16 cellular contexts compared by ENCODE assay signal in genomic region chr14:23377201-23377550, GRCh38. TPM values are rescaled to one million over a fixed set of nuclear protein-coding genes. Genes with fewer than 3 reads are reported as not detected.
DNase-seq lines count a peak whose midpoint lies in the region; ATAC-seq and TF ChIP-seq lines count a peak whose summit lies in the region.
"Had no signal": no experiment of that assay in that cellular context is flagged by ENCODE, and none has a peak within 500 bp of the region (broad histone marks: within the 10 kb centered on the region; RNA-seq: fewer than 3 reads in every experiment).

No MANE protein-coding gene starts in this region.

- peak; percentile 37 for DNase-seq in left cardiac atrium
- no peak for DNase-seq in cardiac septum (ENCODE audit: low spot score)
- DNase-seq in esophagus muscularis mucosa (ENCODE audit: extremely low spot score), result no peak
- no peak for DNase-seq in psoas muscle
- no peak for DNase-seq in activated CD8-positive, alpha-beta memory T cell treated with anti-CD3 and anti-CD28 coated beads for 24 hours
- DNase-seq in testis, result no peak
- DNase-seq in DMS53 treated with DMSO at 0.1 percent for 48 hours (lab: John Stamatoyannopoulos, UW; ENCODE audit: unreplicated experiment), result no peak
- DNase-seq in D341Med (ENCODE audit: low spot score), result no peak
- DNase-seq: Caco-2, DMS79, NCI-H1930, NCI-H446 treated with DMSO at 0.1 percent for 48 hours, NCI-H748 treated with DMSO at 0.1 percent for 48 hours had no signal

- TF ChIP-seq EP300 in esophagus muscularis mucosa (IDR thresholded peaks at IDR 0.05), result no peak

- intact Hi-C loops in left cardiac atrium (cut with DNase I), result no loop called here
- intact Hi-C loops in cardiac septum (cut with DNase I), result loop anchor here (5.0 kb wide), 1 partner anchor 70 kb away; no protein-coding TSS in a partner anchor
- intact Hi-C loops in esophagus muscularis mucosa (cut with DNase I), result no loop called here
- intact Hi-C loops in psoas muscle (cut with DNase I), result loop anchor here in 1 of 2 donors (5.0 kb wide), 1 partner anchor 50 kb away; no protein-coding TSS in a partner anchor
- intact Hi-C loops in testis (cut with DNase I; ENCODE audit: low total_unique reads), result no loop called here

- H3K4me3 ChIP-seq in esophagus muscularis mucosa, result peak overlapping the region; percentile 5 to 34 (median 26)
- no peak overlapping the region for H3K4me3 ChIP-seq in psoas muscle
- no peak overlapping the region for H3K4me3 ChIP-seq in testis

- H3K4me1 ChIP-seq in esophagus muscularis mucosa, result peaks cover 0 to 23% (median 15%) of the 10 kb centered on the region in 4 donors
- H3K4me1 ChIP-seq in psoas muscle, result no peaks in the 10 kb centered on the region
- H3K4me1 ChIP-seq in testis, result peaks cover 4% of the 10 kb centered on the region
- H3K4me1 ChIP-seq: Caco-2 had no signal

- H3K27ac ChIP-seq in esophagus muscularis mucosa (replicated peaks in 1 of 4), result peak overlapping the region; percentile 20 to 45 (median 34)
- no peak overlapping the region for H3K27ac ChIP-seq in psoas muscle
- no peak overlapping the region for H3K27ac ChIP-seq in testis

- H3K36me3 ChIP-seq in esophagus muscularis mucosa (peaks cover 0 to 18% (median 0%) of the 10 kb centered on the region in 4 donors), psoas muscle (ENCODE audit: insufficient read depth in 1 of 2, low read depth in 1 of 2) (peaks cover 0 to 16% of the 10 kb centered on the region in 2 donors), testis (ENCODE audit: low read depth, missing control alignments) (no peaks in the 10 kb centered on the region)

- peaks cover 0 to 16% (median 0%) of the 10 kb centered on the region in 4 donors for H3K27me3 ChIP-seq in esophagus muscularis mucosa
- H3K27me3 ChIP-seq in psoas muscle (ENCODE audit: insufficient read depth in 3 of 3, low read length in 2 of 3), result peaks cover 0 to 5% (median 0%) of the 10 kb centered on the region in 3 donors
- no peaks in the 10 kb centered on the region for H3K27me3 ChIP-seq in testis

- H3K9me3 ChIP-seq in esophagus muscularis mucosa, result no peaks in the 10 kb centered on the region
- no peaks in the 10 kb centered on the region for H3K9me3 ChIP-seq in psoas muscle
- no peaks in the 10 kb centered on the region for H3K9me3 ChIP-seq in testis
- H3K9me3 ChIP-seq: Caco-2 had no signal

- TF ChIP-seq POLR2A in esophagus muscularis mucosa (IDR thresholded peaks at IDR 0.05; ENCODE audit: low read depth) (no peak), testis (IDR thresholded peaks at IDR 0.05) (no peak)

- ATAC-seq in left cardiac atrium (no peak), psoas muscle (peak in 3 of 4 donors; percentile 2 to 5 (median 2))
- ATAC-seq: HCT116 had no signal

- TF ChIP-seq CTCF in esophagus muscularis mucosa (IDR thresholded peaks at IDR 0.05) (no peak), psoas muscle (IDR thresholded peaks at IDR 0.05) (no peak), testis (IDR thresholded peaks at IDR 0.05) (no peak)

- WGBS in esophagus muscularis mucosa, result 56% methylated on average over 10 of the region's 11 CpGs
- 38 to 51% (median 44%) methylated on average over 11 of the region's 11 CpGs for WGBS in psoas muscle, 3 donors
- WGBS in testis, 2 donors, result 68 to 86% methylated on average over 2 to 11 of the region's 11 CpGs

RNA-seq across cellular contexts. Expression of gene CMTM5, which starts 0.3 kb away (rescaled TPM):
- total RNA-seq in left cardiac atrium (1 to 10 TPM in 1 of 2 donors, under 1 TPM in 1; 0.44 to 1.4 TPM), cardiac septum (not detected), esophagus muscularis mucosa (1 to 10 TPM in 3 of 4 donors, under 1 TPM in 1; 0.78 to 2.9 (median 1.9) TPM), psoas muscle (not detected), testis (under 1 TPM; 0.55 to 0.81 TPM)
- polyA plus RNA-seq in psoas muscle (under 1 TPM; 0.20 to 0.63 (median 0.32) TPM), testis (ENCODE audit: insufficient read depth, low read depth, low replicate concordance) (0.84 TPM)
- total RNA-seq: Caco-2, LHCN-M2 had no signal

RNA-seq across cellular contexts. Expression of gene IL25, which starts 4.6 kb away (rescaled TPM):
- total RNA-seq in left cardiac atrium (not detected), cardiac septum (not detected), esophagus muscularis mucosa (not detected), psoas muscle (not detected), testis (under 1 TPM; 0.39 to 0.68 TPM)
- polyA plus RNA-seq in psoas muscle (under 1 TPM in 1 of 3 donors, not detected in 2; 0.01 TPM), testis (ENCODE audit: insufficient read depth, low read depth, low replicate concordance) (0.83 TPM)
- total RNA-seq: Caco-2, LHCN-M2 had no signal
- polyA plus RNA-seq: CD14-positive monocyte had no signal

RNA-seq across cellular contexts. Expression of gene EFS, which starts 12.2 kb away (rescaled TPM):
- total RNA-seq in left cardiac atrium (10 to 100 TPM in 1 of 2 donors, 1 to 10 TPM in 1; 5.8 to 10.3 TPM), cardiac septum (3.7 TPM), esophagus muscularis mucosa (10 to 100 TPM; 10.1 to 21.4 (median 12.8) TPM), psoas muscle (1 to 10 TPM in 3 of 4 donors, under 1 TPM in 1; 0.93 to 2.5 (median 1.4) TPM), testis (10 to 100 TPM in 1 of 2 donors, 1 to 10 TPM in 1; 7.6 to 10.3 TPM)
- polyA plus RNA-seq in psoas muscle (1 to 10 TPM in 2 of 3 donors, under 1 TPM in 1; 0.98 to 1.1 (median 1.1) TPM), testis (ENCODE audit: insufficient read depth, low read depth, low replicate concordance) (10.5 TPM)
- total RNA-seq: LHCN-M2 had no signal
- polyA plus RNA-seq: CD14-positive monocyte had no signal

RNA-seq across cellular contexts. Expression of gene SLC22A17, which starts 24.5 kb away (rescaled TPM):
- total RNA-seq in left cardiac atrium (10 to 100 TPM; 31.4 to 34.6 TPM), cardiac septum (10.6 TPM), esophagus muscularis mucosa (10 to 100 TPM; 12.5 to 36.9 (median 24.9) TPM), psoas muscle (1 to 10 TPM in 3 of 4 donors, under 1 TPM in 1; 0.95 to 6.3 (median 1.8) TPM), testis (10 to 100 TPM; 56.6 to 93.8 TPM)
- polyA plus RNA-seq in psoas muscle (1 to 10 TPM; 1.1 to 1.4 (median 1.2) TPM), testis (ENCODE audit: insufficient read depth, low read depth, low replicate concordance) (37.3 TPM)
- polyA plus RNA-seq: CD14-positive monocyte had no signal

RNA-seq across cellular contexts. Expression of gene MYH6, which starts 30.9 kb away (rescaled TPM):
- total RNA-seq in left cardiac atrium, result over 10,000 TPM; 10,415 to 11,820 TPM
- total RNA-seq in cardiac septum, result 170 TPM
- total RNA-seq in esophagus muscularis mucosa, result under 1 TPM in 3 of 4 donors, not detected in 1; under 0.01 to 0.06 (median under 0.01) TPM
- total RNA-seq in psoas muscle, result 100 to 1,000 TPM in 3 of 4 donors, 10 to 100 TPM in 1; 44.1 to 532 (median 191) TPM
- 100 to 1,000 TPM in 1 of 3 donors, 10 to 100 TPM in 2; 50.3 to 143 (median 60.7) TPM for polyA plus RNA-seq in psoas muscle
- under 1 TPM; 0.12 to 0.39 TPM for total RNA-seq in testis
- polyA plus RNA-seq in testis (ENCODE audit: insufficient read depth, low read depth, low replicate concordance), result 0.44 TPM
- total RNA-seq: Caco-2, LHCN-M2 had no signal
- polyA plus RNA-seq: CD14-positive monocyte had no signal

Comparison
In these comparisons a context has a peak if more than half of its experiments do, and no peak if none do; other contexts are left out.
1. ATAC-seq: peak in psoas muscle (3 of 4); none in left cardiac atrium (0 of 2).
2. H3K27ac ChIP-seq: peak in esophagus muscularis mucosa (4 of 4); none in psoas muscle (single experiment) and testis (0 of 2).
3. H3K4me3 ChIP-seq: peak in esophagus muscularis mucosa (4 of 4); none in psoas muscle (single experiment) and testis (0 of 2).